In the genomic region with DNA sequence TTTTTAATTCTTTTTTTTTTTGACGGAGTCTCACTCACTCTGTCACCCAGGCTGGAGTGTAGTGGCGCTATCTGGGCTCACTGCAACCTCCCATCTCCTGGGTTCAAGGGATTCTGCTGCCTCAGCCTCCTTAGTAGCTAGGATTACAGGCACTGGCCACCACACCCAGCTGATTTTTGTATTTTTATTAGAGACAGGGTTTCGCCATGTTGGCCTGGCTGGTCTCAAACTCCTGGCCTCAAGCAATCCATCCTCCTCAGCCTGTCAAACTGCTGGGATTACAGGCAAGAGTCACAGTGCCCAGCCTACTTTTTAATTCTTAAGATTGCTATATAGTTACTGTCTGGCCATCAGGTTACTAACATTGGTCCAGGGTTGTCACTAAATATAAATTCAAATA, we compare ENCODE assay signal across 26 cellular contexts.
"Had no signal": no experiment of that assay in that cellular context is flagged by ENCODE, and none has a peak within 500 bp of the region (broad histone marks: within the 10 kb centered on the region; RNA-seq: fewer than 3 reads in every experiment).

No MANE protein-coding gene starts in this region.

- H3K9me3 ChIP-seq: ascending aorta, gastrocnemius medialis, left ventricle myocardium inferior, pancreas, prostate gland, tibial nerve had no signal

- H3K4me3 ChIP-seq: ascending aorta, gastrocnemius medialis, left ventricle myocardium inferior, lung, pancreas, prostate gland, tibial nerve had no signal

- H3K4me3 Mint-ChIP-seq: activated naive CD4-positive, alpha-beta T cell treated with anti-CD3 and anti-CD28 coated beads for 36 hours; activated naive CD8-positive, alpha-beta T cell treated with anti-CD3 and anti-CD28 coated beads, Interleukin-2, amount 10 ng/mL, durations not matched to agents 7 days and 5 days; brain; stimulated activated naive B cell treated with anti-CD40 and anti-IgM and Interleukin-4, amounts not matched to agents 10 μg/mL and 1 μg/mL and 100 μg/mL, for 72 hours had no signal

- DNase-seq: activated CD4-positive, alpha-beta T cell treated with anti-CD3 and anti-CD28 coated beads for 48 hours; activated CD4-positive, alpha-beta T cell treated with anti-CD3 and anti-CD28 coated beads, Interleukin-2, amount 50 U/mL, for 48 hours; activated CD8-positive, alpha-beta memory T cell treated with anti-CD3 and anti-CD28 coated beads for 24 hours; activated effector memory CD4-positive, alpha-beta T cell treated with anti-CD3 and anti-CD28 coated beads, Interleukin-2, amount 50 U/mL, for 16 hours; activated naive CD4-positive, alpha-beta T cell treated with anti-CD3 and anti-CD28 coated beads for 36 hours; activated naive CD8-positive, alpha-beta T cell treated with anti-CD3 and anti-CD28 coated beads, Interleukin-2, amount 10 ng/mL, durations not matched to agents 7 days and 5 days; cortex of kidney; effector memory CD8-positive, alpha-beta T cell; erythroblast; gastrocnemius medialis; glutamatergic neuron; islet precursor cell; left ventricle myocardium inferior; pancreas; retina; stimulated activated CD4-positive, alpha-beta T cell treated with anti-CD3 and anti-CD28 coated beads, Interleukin-15, amount 100 ng/mL, for 24 hours; stimulated activated CD4-positive, alpha-beta T cell treated with anti-CD3 and anti-CD28 coated beads, Interleukin-2, amount 100 ng/mL, for 24 hours; stimulated activated naive B cell treated with anti-CD40 and anti-IgM and Interleukin-4, amounts not matched to agents 10 μg/mL and 1 μg/mL and 100 μg/mL, for 72 hours; T-helper 9 cell; WERI-Rb-1 had no signal

- H3K36me3 ChIP-seq: ascending aorta, gastrocnemius medialis, left ventricle myocardium inferior, pancreas, prostate gland, tibial nerve, WERI-Rb-1 had no signal

- H3K4me1 ChIP-seq: ascending aorta, pancreas had no signal

- ATAC-seq: activated CD4-positive, CD25-positive, alpha-beta regulatory T cell treated with anti-CD3 and anti-CD28 coated beads, Interleukin-2, amount 50 U/mL, for 24 hours; effector memory CD8-positive, alpha-beta T cell; gastrocnemius medialis; stimulated activated naive B cell treated with anti-CD40 and anti-IgM and Interleukin-4, amounts not matched to agents 10 μg/mL and 1 μg/mL and 100 μg/mL, for 72 hours had no signal

- H3K27me3 ChIP-seq: ascending aorta, gastrocnemius medialis, pancreas, tibial nerve had no signal

- H3K27ac Mint-ChIP-seq: activated naive CD4-positive, alpha-beta T cell treated with anti-CD3 and anti-CD28 coated beads for 36 hours; activated naive CD8-positive, alpha-beta T cell treated with anti-CD3 and anti-CD28 coated beads, Interleukin-2, amount 10 ng/mL, durations not matched to agents 7 days and 5 days; brain; stimulated activated naive B cell treated with anti-CD40 and anti-IgM and Interleukin-4, amounts not matched to agents 10 μg/mL and 1 μg/mL and 100 μg/mL, for 72 hours had no signal

- H3K27ac ChIP-seq: ascending aorta, gastrocnemius medialis, left ventricle myocardium inferior, pancreas, prostate gland, tibial nerve, WERI-Rb-1 had no signal

- H3K27me3 Mint-ChIP-seq: activated naive CD8-positive, alpha-beta T cell treated with anti-CD3 and anti-CD28 coated beads, Interleukin-2, amount 10 ng/mL, durations not matched to agents 7 days and 5 days; brain; effector memory CD8-positive, alpha-beta T cell; stimulated activated naive B cell treated with anti-CD40 and anti-IgM and Interleukin-4, amounts not matched to agents 10 μg/mL and 1 μg/mL and 100 μg/mL, for 72 hours had no signal

- H3K9me3 Mint-ChIP-seq: activated naive CD8-positive, alpha-beta T cell treated with anti-CD3 and anti-CD28 coated beads, Interleukin-2, amount 10 ng/mL, durations not matched to agents 7 days and 5 days; brain; effector memory CD8-positive, alpha-beta T cell; stimulated activated naive B cell treated with anti-CD40 and anti-IgM and Interleukin-4, amounts not matched to agents 10 μg/mL and 1 μg/mL and 100 μg/mL, for 72 hours had no signal

- H3K36me3 Mint-ChIP-seq: brain had no signal
